In the genomic region with DNA sequence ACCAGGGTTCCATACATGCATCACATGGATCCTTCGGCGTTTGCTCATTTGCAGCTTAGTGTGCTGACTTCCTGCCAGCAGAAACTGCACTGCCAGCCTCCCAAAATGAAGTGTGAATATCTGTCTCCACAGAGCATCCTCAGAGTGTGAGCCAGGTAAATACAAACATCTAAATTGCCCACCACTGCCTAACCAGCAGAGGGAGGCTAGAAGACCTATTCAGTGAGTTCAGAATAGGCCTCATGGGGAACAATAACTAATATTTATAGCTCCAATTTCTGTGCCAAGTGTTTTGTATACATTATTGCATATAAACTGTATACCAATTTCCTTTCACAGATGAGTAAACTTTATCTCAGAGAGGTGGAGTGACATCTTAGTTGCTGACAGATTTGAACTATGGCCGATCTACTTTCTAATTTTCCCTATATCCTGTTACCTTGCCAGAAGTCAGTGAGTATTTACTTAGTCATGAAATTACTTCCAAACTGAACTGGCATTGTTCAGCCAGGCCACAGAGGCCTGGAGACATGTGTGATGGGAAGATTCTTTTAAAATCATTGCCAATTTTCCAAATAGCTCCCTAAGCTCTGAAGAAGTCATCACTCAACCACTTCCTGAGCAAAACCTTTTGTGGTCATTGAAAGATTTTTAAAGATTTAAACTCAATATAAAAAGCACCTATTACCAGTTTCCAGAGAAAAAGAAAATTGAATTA, we compare ENCODE assay signal across 2 cellular contexts.
TF ChIP-seq lines count a peak whose summit lies in the region.

No MANE protein-coding gene starts in this region.

TF ChIP-seq in GM23338, 12 proteins besides CTCF, POLR2A, EP300 and RAD21 (continued from another document):
- TF ChIP-seq, protein P1, sequence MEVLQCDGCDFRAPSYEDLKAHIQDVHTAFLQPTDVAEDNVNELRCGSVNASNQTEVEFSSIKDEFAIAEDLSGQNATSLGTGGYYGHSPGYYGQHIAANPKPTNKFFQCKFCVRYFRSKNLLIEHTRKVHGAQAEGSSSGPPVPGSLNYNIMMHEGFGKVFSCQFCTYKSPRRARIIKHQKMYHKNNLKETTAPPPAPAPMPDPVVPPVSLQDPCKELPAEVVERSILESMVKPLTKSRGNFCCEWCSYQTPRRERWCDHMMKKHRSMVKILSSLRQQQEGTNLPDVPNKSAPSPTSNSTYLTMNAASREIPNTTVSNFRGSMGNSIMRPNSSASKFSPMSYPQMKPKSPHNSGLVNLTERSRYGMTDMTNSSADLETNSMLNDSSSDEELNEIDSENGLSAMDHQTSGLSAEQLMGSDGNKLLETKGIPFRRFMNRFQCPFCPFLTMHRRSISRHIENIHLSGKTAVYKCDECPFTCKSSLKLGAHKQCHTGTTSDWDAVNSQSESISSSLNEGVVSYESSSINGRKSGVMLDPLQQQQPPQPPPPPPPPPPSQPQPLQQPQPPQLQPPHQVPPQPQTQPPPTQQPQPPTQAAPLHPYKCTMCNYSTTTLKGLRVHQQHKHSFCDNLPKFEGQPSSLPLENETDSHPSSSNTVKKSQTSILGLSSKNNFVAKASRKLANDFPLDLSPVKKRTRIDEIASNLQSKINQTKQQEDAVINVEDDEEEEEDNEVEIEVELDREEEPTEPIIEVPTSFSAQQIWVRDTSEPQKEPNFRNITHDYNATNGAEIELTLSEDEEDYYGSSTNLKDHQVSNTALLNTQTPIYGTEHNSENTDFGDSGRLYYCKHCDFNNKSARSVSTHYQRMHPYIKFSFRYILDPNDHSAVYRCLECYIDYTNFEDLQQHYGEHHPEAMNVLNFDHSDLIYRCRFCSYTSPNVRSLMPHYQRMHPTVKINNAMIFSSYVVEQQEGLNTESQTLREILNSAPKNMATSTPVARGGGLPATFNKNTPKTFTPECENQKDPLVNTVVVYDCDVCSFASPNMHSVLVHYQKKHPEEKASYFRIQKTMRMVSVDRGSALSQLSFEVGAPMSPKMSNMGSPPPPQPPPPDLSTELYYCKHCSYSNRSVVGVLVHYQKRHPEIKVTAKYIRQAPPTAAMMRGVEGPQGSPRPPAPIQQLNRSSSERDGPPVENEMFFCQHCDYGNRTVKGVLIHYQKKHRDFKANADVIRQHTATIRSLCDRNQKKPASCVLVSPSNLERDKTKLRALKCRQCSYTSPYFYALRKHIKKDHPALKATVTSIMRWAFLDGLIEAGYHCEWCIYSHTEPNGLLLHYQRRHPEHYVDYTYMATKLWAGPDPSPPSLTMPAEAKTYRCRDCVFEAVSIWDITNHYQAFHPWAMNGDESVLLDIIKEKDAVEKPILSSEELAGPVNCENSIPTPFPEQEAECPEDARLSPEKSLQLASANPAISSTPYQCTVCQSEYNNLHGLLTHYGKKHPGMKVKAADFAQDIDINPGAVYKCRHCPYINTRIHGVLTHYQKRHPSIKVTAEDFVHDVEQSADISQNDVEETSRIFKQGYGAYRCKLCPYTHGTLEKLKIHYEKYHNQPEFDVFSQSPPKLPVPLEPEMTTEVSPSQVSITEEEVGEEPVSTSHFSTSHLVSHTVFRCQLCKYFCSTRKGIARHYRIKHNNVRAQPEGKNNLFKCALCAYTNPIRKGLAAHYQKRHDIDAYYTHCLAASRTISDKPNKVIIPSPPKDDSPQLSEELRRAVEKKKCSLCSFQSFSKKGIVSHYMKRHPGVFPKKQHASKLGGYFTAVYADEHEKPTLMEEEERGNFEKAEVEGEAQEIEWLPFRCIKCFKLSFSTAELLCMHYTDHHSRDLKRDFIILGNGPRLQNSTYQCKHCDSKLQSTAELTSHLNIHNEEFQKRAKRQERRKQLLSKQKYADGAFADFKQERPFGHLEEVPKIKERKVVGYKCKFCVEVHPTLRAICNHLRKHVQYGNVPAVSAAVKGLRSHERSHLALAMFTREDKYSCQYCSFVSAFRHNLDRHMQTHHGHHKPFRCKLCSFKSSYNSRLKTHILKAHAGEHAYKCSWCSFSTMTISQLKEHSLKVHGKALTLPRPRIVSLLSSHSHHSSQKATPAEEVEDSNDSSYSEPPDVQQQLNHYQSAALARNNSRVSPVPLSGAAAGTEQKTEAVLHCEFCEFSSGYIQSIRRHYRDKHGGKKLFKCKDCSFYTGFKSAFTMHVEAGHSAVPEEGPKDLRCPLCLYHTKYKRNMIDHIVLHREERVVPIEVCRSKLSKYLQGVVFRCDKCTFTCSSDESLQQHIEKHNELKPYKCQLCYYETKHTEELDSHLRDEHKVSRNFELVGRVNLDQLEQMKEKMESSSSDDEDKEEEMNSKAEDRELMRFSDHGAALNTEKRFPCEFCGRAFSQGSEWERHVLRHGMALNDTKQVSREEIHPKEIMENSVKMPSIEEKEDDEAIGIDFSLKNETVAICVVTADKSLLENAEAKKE (CRISPR knock-in tag; IDR thresholded peaks at IDR 0.05), result no peak
- TF ChIP-seq NANOG (IDR thresholded peaks at IDR 0.05; ENCODE audit: borderline replicate concordance) (no peak), EZH2 (IDR thresholded peaks at IDR 0.05; ENCODE audit: low read depth, unreplicated experiment) (no peak), EZH2phosphoT487 (IDR thresholded peaks at IDR 0.05; ENCODE audit: unreplicated experiment) (no peak), ZNF114 (CRISPR knock-in tag; IDR thresholded peaks at IDR 0.05) (no peak), ZNF331 (CRISPR knock-in tag; IDR thresholded peaks at IDR 0.05; ENCODE audit: low read depth) (no peak), CREB1 (CRISPR knock-in tag; IDR thresholded peaks at IDR 0.05; ENCODE audit: low read depth) (no peak), JUNB (IDR thresholded peaks at IDR 0.05; ENCODE audit: unreplicated experiment) (no peak)
- TF ChIP-seq, protein P2, sequence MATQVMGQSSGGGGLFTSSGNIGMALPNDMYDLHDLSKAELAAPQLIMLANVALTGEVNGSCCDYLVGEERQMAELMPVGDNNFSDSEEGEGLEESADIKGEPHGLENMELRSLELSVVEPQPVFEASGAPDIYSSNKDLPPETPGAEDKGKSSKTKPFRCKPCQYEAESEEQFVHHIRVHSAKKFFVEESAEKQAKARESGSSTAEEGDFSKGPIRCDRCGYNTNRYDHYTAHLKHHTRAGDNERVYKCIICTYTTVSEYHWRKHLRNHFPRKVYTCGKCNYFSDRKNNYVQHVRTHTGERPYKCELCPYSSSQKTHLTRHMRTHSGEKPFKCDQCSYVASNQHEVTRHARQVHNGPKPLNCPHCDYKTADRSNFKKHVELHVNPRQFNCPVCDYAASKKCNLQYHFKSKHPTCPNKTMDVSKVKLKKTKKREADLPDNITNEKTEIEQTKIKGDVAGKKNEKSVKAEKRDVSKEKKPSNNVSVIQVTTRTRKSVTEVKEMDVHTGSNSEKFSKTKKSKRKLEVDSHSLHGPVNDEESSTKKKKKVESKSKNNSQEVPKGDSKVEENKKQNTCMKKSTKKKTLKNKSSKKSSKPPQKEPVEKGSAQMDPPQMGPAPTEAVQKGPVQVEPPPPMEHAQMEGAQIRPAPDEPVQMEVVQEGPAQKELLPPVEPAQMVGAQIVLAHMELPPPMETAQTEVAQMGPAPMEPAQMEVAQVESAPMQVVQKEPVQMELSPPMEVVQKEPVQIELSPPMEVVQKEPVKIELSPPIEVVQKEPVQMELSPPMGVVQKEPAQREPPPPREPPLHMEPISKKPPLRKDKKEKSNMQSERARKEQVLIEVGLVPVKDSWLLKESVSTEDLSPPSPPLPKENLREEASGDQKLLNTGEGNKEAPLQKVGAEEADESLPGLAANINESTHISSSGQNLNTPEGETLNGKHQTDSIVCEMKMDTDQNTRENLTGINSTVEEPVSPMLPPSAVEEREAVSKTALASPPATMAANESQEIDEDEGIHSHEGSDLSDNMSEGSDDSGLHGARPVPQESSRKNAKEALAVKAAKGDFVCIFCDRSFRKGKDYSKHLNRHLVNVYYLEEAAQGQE (IDR thresholded peaks at IDR 0.05; ENCODE audit: unreplicated experiment), result no peak
TF ChIP-seq in GM23338: peak in this region for 0.

TF ChIP-seq in SK-N-SH, 30 proteins besides CTCF, POLR2A, EP300 and RAD21 (continued from another document):
- TF ChIP-seq USF1 (IDR thresholded peaks at IDR 0.05; ENCODE audit: borderline replicate concordance, low read depth), result no peak
- no peak for TF ChIP-seq SIN3A (IDR thresholded peaks at IDR 0.05; ENCODE audit: borderline replicate concordance, low read depth, low read length)
- TF ChIP-seq, protein P2 (IDR thresholded peaks at IDR 0.05; ENCODE audit: low read depth, low read length), result no peak
- TF ChIP-seq YY1 (IDR thresholded peaks at IDR 0.05; ENCODE audit: low read depth), result peak; percentile 60; the same call in 1 of the 2 replicates
- TF ChIP-seq TCF12 (IDR thresholded peaks at IDR 0.05), result peak; percentile 97
- no peak for TF ChIP-seq RCOR1 (IDR thresholded peaks at IDR 0.05; ENCODE audit: low read length)
- peak; percentile 76; the same call in 1 of the 2 replicates for TF ChIP-seq FOSL2 (IDR thresholded peaks at IDR 0.05; ENCODE audit: borderline replicate concordance, low read depth)
- TF ChIP-seq, protein P3, sequence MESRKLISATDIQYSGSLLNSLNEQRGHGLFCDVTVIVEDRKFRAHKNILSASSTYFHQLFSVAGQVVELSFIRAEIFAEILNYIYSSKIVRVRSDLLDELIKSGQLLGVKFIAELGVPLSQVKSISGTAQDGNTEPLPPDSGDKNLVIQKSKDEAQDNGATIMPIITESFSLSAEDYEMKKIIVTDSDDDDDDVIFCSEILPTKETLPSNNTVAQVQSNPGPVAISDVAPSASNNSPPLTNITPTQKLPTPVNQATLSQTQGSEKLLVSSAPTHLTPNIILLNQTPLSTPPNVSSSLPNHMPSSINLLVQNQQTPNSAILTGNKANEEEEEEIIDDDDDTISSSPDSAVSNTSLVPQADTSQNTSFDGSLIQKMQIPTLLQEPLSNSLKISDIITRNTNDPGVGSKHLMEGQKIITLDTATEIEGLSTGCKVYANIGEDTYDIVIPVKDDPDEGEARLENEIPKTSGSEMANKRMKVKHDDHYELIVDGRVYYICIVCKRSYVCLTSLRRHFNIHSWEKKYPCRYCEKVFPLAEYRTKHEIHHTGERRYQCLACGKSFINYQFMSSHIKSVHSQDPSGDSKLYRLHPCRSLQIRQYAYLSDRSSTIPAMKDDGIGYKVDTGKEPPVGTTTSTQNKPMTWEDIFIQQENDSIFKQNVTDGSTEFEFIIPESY (IDR thresholded peaks at IDR 0.05; ENCODE audit: borderline replicate concordance, low read depth), result peak; percentile 76; the same call in 1 of the 2 replicates
- no peak for TF ChIP-seq RFX5 (IDR thresholded peaks at IDR 0.05; ENCODE audit: low read length)
- TF ChIP-seq TEAD4 (IDR thresholded peaks at IDR 0.05; ENCODE audit: borderline replicate concordance, insufficient read depth), result peak; percentile 87; the same call in 1 of the 2 replicates
- peak; percentile 88 for TF ChIP-seq JUND (IDR thresholded peaks at IDR 0.05)
- no peak for TF ChIP-seq EZH2phosphoT487 (IDR thresholded peaks at IDR 0.05; ENCODE audit: borderline replicate concordance, low read depth)
- TF ChIP-seq CHD2 (IDR thresholded peaks at IDR 0.05; ENCODE audit: low read length, partially characterized antibody), result no peak
- no peak for TF ChIP-seq FOXJ3 (CRISPR knock-in tag; IDR thresholded peaks at IDR 0.05)
- no peak for TF ChIP-seq ELF1 (IDR thresholded peaks at IDR 0.05)
- no peak for TF ChIP-seq MXI1 (IDR thresholded peaks at IDR 0.05; ENCODE audit: low read depth, low read length)
- peak; percentile 84 for TF ChIP-seq RXRA (IDR thresholded peaks at IDR 0.05; ENCODE audit: borderline replicate concordance, low read depth)
- TF ChIP-seq MAX (IDR thresholded peaks at IDR 0.05; ENCODE audit: low read depth), result peak; percentile 35; the same call in 1 of the 2 replicates
- peak; percentile 94 for TF ChIP-seq FOXM1 (IDR thresholded peaks at IDR 0.05; ENCODE audit: low read depth)
- TF ChIP-seq NFIC (IDR thresholded peaks at IDR 0.05; ENCODE audit: borderline replicate concordance), result peak; percentile 95
